20 cellular contexts compared by ENCODE assay signal in genomic region chr16:72122308-72122707, GRCh38. TPM values are rescaled to one million over a fixed set of nuclear protein-coding genes. Genes with fewer than 3 reads are reported as not detected.
DNase-seq lines count a peak whose midpoint lies in the region; ATAC-seq and TF ChIP-seq lines count a peak whose summit lies in the region.
"Had no signal": no experiment of that assay in that cellular context is flagged by ENCODE, and none has a peak within 500 bp of the region (broad histone marks: within the 10 kb centered on the region; RNA-seq: fewer than 3 reads in every experiment).

No MANE protein-coding gene starts in this region.

- ATAC-seq in stimulated activated naive CD8-positive, alpha-beta T cell treated with anti-CD3 and anti-CD28 coated beads, Interleukin-15, amount 100 ng/mL, for 72 hours = no peak
- ATAC-seq in stimulated activated naive CD8-positive, alpha-beta T cell treated with anti-CD3 and anti-CD28 coated beads, Interleukin-15, Interleukin-2, amounts not matched to agents 100 U/mL and 50 U/mL, for 24 hours = no peak
- ATAC-seq: CD8-positive, alpha-beta T cell had no signal

- H3K4me3 Mint-ChIP-seq in stimulated activated naive CD8-positive, alpha-beta T cell treated with anti-CD3 and anti-CD28 coated beads, Interleukin-15, amount 100 ng/mL, for 72 hours = no peak overlapping the region
- H3K4me3 Mint-ChIP-seq in nephron progenitor cell = no peak overlapping the region
- H3K4me3 Mint-ChIP-seq: CD4-positive, CD25-positive, alpha-beta regulatory T cell; CD8-positive, alpha-beta T cell had no signal

- 92 to 97% (median 96%) methylated on average over 2 of the region's 2 CpGs for WGBS in spleen, 5 donors

- H3K4me3 ChIP-seq in spleen (no peak overlapping the region), ascending aorta (no peak overlapping the region)
- H3K4me3 ChIP-seq: GM23248 had no signal

- TF ChIP-seq POLR2A in spleen (IDR thresholded peaks at IDR 0.05) = no peak

- TF ChIP-seq CTCF in nephron progenitor cell (IDR thresholded peaks at IDR 0.05) (no peak), spleen (IDR thresholded peaks at IDR 0.05 in 8 of 11, conservative IDR thresholded peaks at IDR 0.05 in 3 of 11) (no peak), ascending aorta (IDR thresholded peaks at IDR 0.05) (no peak)

- no peak overlapping the region for H3K27ac ChIP-seq in spleen
- no peak overlapping the region for H3K27ac ChIP-seq in ascending aorta
- H3K27ac ChIP-seq: GM23248 had no signal

- no peaks in the 10 kb centered on the region for H3K9me3 Mint-ChIP-seq in stimulated activated naive CD8-positive, alpha-beta T cell treated with anti-CD3 and anti-CD28 coated beads, Interleukin-15, amount 100 ng/mL, for 72 hours
- no peaks in the 10 kb centered on the region for H3K9me3 Mint-ChIP-seq in nephron progenitor cell
- H3K9me3 Mint-ChIP-seq: CD4-positive, CD25-positive, alpha-beta regulatory T cell; CD8-positive, alpha-beta T cell had no signal

- H3K27me3 Mint-ChIP-seq in stimulated activated naive CD8-positive, alpha-beta T cell treated with anti-CD3 and anti-CD28 coated beads, Interleukin-15, amount 100 ng/mL, for 72 hours = no peaks in the 10 kb centered on the region
- peaks cover 12% of the 10 kb centered on the region for H3K27me3 Mint-ChIP-seq in nephron progenitor cell (ENCODE audit: low read depth, poor library complexity)
- H3K27me3 Mint-ChIP-seq: CD4-positive, CD25-positive, alpha-beta regulatory T cell had no signal

- H3K4me1 ChIP-seq in spleen (peaks cover 0 to 23% (median 8%) of the 10 kb centered on the region in 6 donors), ascending aorta (no peaks in the 10 kb centered on the region)

- H3K4me1 Mint-ChIP-seq in stimulated activated naive CD8-positive, alpha-beta T cell treated with anti-CD3 and anti-CD28 coated beads, Interleukin-15, amount 100 ng/mL, for 72 hours = peaks cover 5% of the 10 kb centered on the region
- H3K4me1 Mint-ChIP-seq in nephron progenitor cell = peaks cover 18% of the 10 kb centered on the region

- peak overlapping the region; percentile 48 to 52 for H3K27ac Mint-ChIP-seq in stimulated activated naive CD8-positive, alpha-beta T cell treated with anti-CD3 and anti-CD28 coated beads, Interleukin-15, amount 100 ng/mL, for 72 hours
- H3K27ac Mint-ChIP-seq in nephron progenitor cell = peak overlapping the region; percentile 5
- H3K27ac Mint-ChIP-seq: CD4-positive, CD25-positive, alpha-beta regulatory T cell; CD8-positive, alpha-beta T cell had no signal

- H3K36me3 Mint-ChIP-seq in nephron progenitor cell (ENCODE audit: low read depth) = peaks cover 8% of the 10 kb centered on the region
- H3K36me3 Mint-ChIP-seq: CD4-positive, CD25-positive, alpha-beta regulatory T cell; CD8-positive, alpha-beta T cell had no signal

- no peak for DNase-seq in stimulated activated naive CD8-positive, alpha-beta T cell treated with anti-CD3 and anti-CD28 coated beads, Interleukin-15, amount 100 ng/mL, for 72 hours
- no peak for DNase-seq in stimulated activated naive CD8-positive, alpha-beta T cell treated with anti-CD3 and anti-CD28 coated beads, Interleukin-15, Interleukin-2, amounts not matched to agents 100 U/mL and 50 U/mL, for 24 hours
- DNase-seq in nephron progenitor cell = no peak
- DNase-seq in spleen = peak; percentile 9
- no peak for DNase-seq in ascending aorta (ENCODE audit: low spot score in 2 of 2)
- DNase-seq in kidney tubule cell (ENCODE audit: low spot score) = no peak
- DNase-seq in stimulated activated CD4-positive, alpha-beta T cell treated with anti-CD3 and anti-CD28 coated beads, Interleukin-4, amount 100 ng/mL, for 4 hours = no peak
- DNase-seq: C1 segment of cervical spinal cord; Caco-2; CD4-positive, CD25-positive, alpha-beta regulatory T cell; DMS153; DND-41; GM23248; H7; HCEC 1CT had no signal

- H3K27me3 ChIP-seq in spleen (replicated peaks in 1 of 7) = no peaks in the 10 kb centered on the region
- no peaks in the 10 kb centered on the region for H3K27me3 ChIP-seq in ascending aorta

- intact Hi-C loops in spleen (cut with DNase I; ENCODE audit: low total_unique reads) (loop anchor here (10.0 kb wide), 1 partner anchor 342 kb away; no protein-coding TSS in a partner anchor), ascending aorta (cut with DNase I) (no loop called here)

- H3K9me3 ChIP-seq in spleen (no peaks in the 10 kb centered on the region), ascending aorta (no peaks in the 10 kb centered on the region)
- H3K9me3 ChIP-seq: Caco-2 had no signal

- H3K36me3 ChIP-seq in spleen (no peaks in the 10 kb centered on the region), ascending aorta (no peaks in the 10 kb centered on the region)

RNA-seq across cellular contexts. Expression of gene DHX38, which starts 28.7 kb away (rescaled TPM):
- total RNA-seq in spleen (10 to 100 TPM; 60.3 to 89.3 (median 73.0) TPM), ascending aorta (11.7 TPM)
- 10 to 100 TPM; 28.5 to 64.6 (median 63.0) TPM for polyA plus RNA-seq in spleen

RNA-seq across cellular contexts. Expression of gene TXNL4B, which starts 28.9 kb away (rescaled TPM):
- total RNA-seq in spleen = 10 to 100 TPM; 12.2 to 21.3 (median 16.0) TPM
- 1 to 10 TPM; 5.7 to 6.7 (median 6.2) TPM for polyA plus RNA-seq in spleen
- 2.4 TPM for total RNA-seq in ascending aorta

RNA-seq across cellular contexts. Expression of gene PMFBP1, which starts 49.6 kb away (rescaled TPM):
- total RNA-seq in spleen = 10 to 100 TPM in 1 of 7 donors, 1 to 10 TPM in 5, under 1 TPM in 1; 0.79 to 17.2 (median 1.2) TPM
- 1 to 10 TPM in 1 of 3 donors, under 1 TPM in 2; 0.52 to 2.1 (median 0.96) TPM for polyA plus RNA-seq in spleen
- total RNA-seq in ascending aorta = not detected
- total RNA-seq: GM23248 had no signal
- polyA plus RNA-seq: CD4-positive, CD25-positive, alpha-beta regulatory T cell; GM23248 had no signal

RNA-seq across cellular contexts. Expression of gene HPR, which starts 59.3 kb away (rescaled TPM):
- under 1 TPM in 1 of 7 donors, not detected in 6; 0.49 TPM for total RNA-seq in spleen
- polyA plus RNA-seq in spleen = under 1 TPM; 0.09 to 0.20 (median 0.19) TPM
- total RNA-seq in ascending aorta = 1.1 TPM
- total RNA-seq: A172; A673; Caco-2; CD4-positive, CD25-positive, alpha-beta regulatory T cell; CD8-positive, alpha-beta T cell; GM23248; H1; H7 had no signal
- polyA plus RNA-seq: BJ, GM23248 had no signal
